ENCODE assay signal across 20 cellular contexts in genomic region chr16:68362952-68363846, GRCh38. TPM values are rescaled to one million over a fixed set of nuclear protein-coding genes. Genes with fewer than 3 reads are reported as not detected.
DNase-seq lines count a peak whose midpoint lies in the region; ATAC-seq, FAIRE-seq and TF ChIP-seq lines count a peak whose summit lies in the region.
"Had no signal": no experiment of that assay in that cellular context is flagged by ENCODE, and none has a peak within 500 bp of the region (broad histone marks: within the 10 kb centered on the region; RNA-seq: fewer than 3 reads in every experiment).

No MANE protein-coding gene starts in this region.

- H3K79me2 ChIP-seq in H1 (ENCODE audit: control insufficient read depth in 1 of 2, insufficient read depth in 2 of 2, low read length in 2 of 2) (no peaks in the 10 kb centered on the region), trophoblast cell (ENCODE audit: control insufficient read depth, insufficient read depth, low read length, poor library complexity) (no peaks in the 10 kb centered on the region)

- peaks cover 32% of the 10 kb centered on the region for H3K4me1 ChIP-seq in NT2/D1 (ENCODE audit: insufficient read depth, insufficient read length)
- peaks cover 0 to 3% (median 3%) of the 10 kb centered on the region in 4 experiments; a peak in 2 of 7 replicates for H3K4me1 ChIP-seq in H1 (replicated peaks in 1 of 4; ENCODE audit: control insufficient read depth in 3 of 4, insufficient read depth in 4 of 4, low read length in 3 of 4)
- H3K4me1 ChIP-seq in trophoblast cell (ENCODE audit: control insufficient read depth in 1 of 2, insufficient read depth in 2 of 2, low read length in 2 of 2) = peaks cover 4 to 6% of the 10 kb centered on the region in 2 experiments

- H3K27me3 Mint-ChIP-seq in activated naive CD8-positive, alpha-beta T cell treated with anti-CD3 and anti-CD28 coated beads, Interleukin-2, amount 10 ng/mL, durations not matched to agents 7 days and 5 days = peaks cover 17% of the 10 kb centered on the region
- H3K27me3 Mint-ChIP-seq in activated naive CD8-positive, alpha-beta T cell treated with anti-CD3 and anti-CD28 coated beads for 36 hours = peaks cover 33% of the 10 kb centered on the region
- H3K27me3 Mint-ChIP-seq: CD4-positive, alpha-beta memory T cell had no signal

- H4K91ac ChIP-seq in H1 (replicated peaks; ENCODE audit: insufficient read length, low read length) (no peak overlapping the region), trophoblast cell (ENCODE audit: low read depth, low read length) (no peak overlapping the region)

- H3K27ac ChIP-seq in H1 (ENCODE audit: low read depth, low read length) = no peak overlapping the region
- H3K27ac ChIP-seq in trophoblast cell (ENCODE audit: low read depth, low read length) = no peak overlapping the region
- H3K27ac ChIP-seq: PC-9, RWPE1 had no signal

- H4K8ac ChIP-seq in H1 (ENCODE audit: extremely low read depth, insufficient read depth, low read length) (no peak overlapping the region), trophoblast cell (ENCODE audit: low read depth, low read length) (no peak overlapping the region)

- no peak for TF ChIP-seq CTCF in H1 (IDR thresholded peaks at IDR 0.05; ENCODE audit: control extremely low read depth in 1 of 3, insufficient read depth in 1 of 3, low read depth in 1 of 3, low read length in 3 of 3)

- H3K4me3 ChIP-seq in NT2/D1 (ENCODE audit: insufficient read length, low read depth) (no peak overlapping the region), H1 (ENCODE audit: extremely low read depth in 1 of 4, insufficient read depth in 2 of 4, low read depth in 3 of 4, low read length in 4 of 4) (no peak overlapping the region), trophoblast cell (ENCODE audit: low read depth, low read length) (no peak overlapping the region)
- H3K4me3 ChIP-seq: PC-9 had no signal

- H3K27ac Mint-ChIP-seq in activated naive CD8-positive, alpha-beta T cell treated with anti-CD3 and anti-CD28 coated beads, Interleukin-2, amount 10 ng/mL, durations not matched to agents 7 days and 5 days = no peak overlapping the region
- H3K27ac Mint-ChIP-seq in activated naive CD8-positive, alpha-beta T cell treated with anti-CD3 and anti-CD28 coated beads for 36 hours = no peak overlapping the region
- H3K27ac Mint-ChIP-seq: B cell had no signal

- no peak overlapping the region for H3K56ac ChIP-seq in H1 (replicated peaks; ENCODE audit: insufficient read length, low read depth, low read length)

- no peak overlapping the region for H2BK15ac ChIP-seq in H1 (ENCODE audit: low read length)

- H3K79me1 ChIP-seq in H1 (ENCODE audit: low read depth, low read length) = no peaks in the 10 kb centered on the region
- H3K79me1 ChIP-seq in trophoblast cell (ENCODE audit: low read length) = no peaks in the 10 kb centered on the region

- H2BK12ac ChIP-seq in H1 (ENCODE audit: low read depth, low read length) (no peak overlapping the region), trophoblast cell (ENCODE audit: low read length) (no peak overlapping the region)

- H4K5ac ChIP-seq in H1 (ENCODE audit: insufficient read length, low read depth, low read length) = no peak overlapping the region

- H3K4me3 Mint-ChIP-seq in activated naive CD8-positive, alpha-beta T cell treated with anti-CD3 and anti-CD28 coated beads, Interleukin-2, amount 10 ng/mL, durations not matched to agents 7 days and 5 days = no peak overlapping the region
- H3K4me3 Mint-ChIP-seq in activated naive CD8-positive, alpha-beta T cell treated with anti-CD3 and anti-CD28 coated beads for 36 hours = no peak overlapping the region
- H3K4me3 Mint-ChIP-seq: B cell; CD4-positive, alpha-beta memory T cell had no signal

- no peaks in the 10 kb centered on the region for H3K9me3 ChIP-seq in NT2/D1 (ENCODE audit: insufficient read depth, low read length)
- H3K9me3 ChIP-seq in H1 (ENCODE audit: insufficient read depth in 2 of 2, low read depth in 1 of 2, low read length in 1 of 2) = no peaks in the 10 kb centered on the region
- H3K9me3 ChIP-seq in trophoblast cell (ENCODE audit: insufficient read depth, low read depth, low read length) = peaks cover 4% of the 10 kb centered on the region

- no peaks in the 10 kb centered on the region for H3K9me3 Mint-ChIP-seq in activated naive CD8-positive, alpha-beta T cell treated with anti-CD3 and anti-CD28 coated beads, Interleukin-2, amount 10 ng/mL, durations not matched to agents 7 days and 5 days
- H3K9me3 Mint-ChIP-seq in activated naive CD8-positive, alpha-beta T cell treated with anti-CD3 and anti-CD28 coated beads for 36 hours = no peaks in the 10 kb centered on the region
- H3K9me3 Mint-ChIP-seq: CD4-positive, alpha-beta memory T cell had no signal

- H2AK5ac ChIP-seq in H1 (ENCODE audit: low read depth, low read length) = no peak overlapping the region
- no peak overlapping the region for H2AK5ac ChIP-seq in trophoblast cell (ENCODE audit: low read length)

- no peaks in the 10 kb centered on the region for H3K23me2 ChIP-seq in H1 (ENCODE audit: low read depth, low read length)

- 87% methylated on average over 21 of the region's 21 CpGs; no CpG with 5 or more reads in 1 of the 2 experiments for WGBS in H1 (ENCODE audit: extremely low coverage in 1 of 2, insufficient coverage in 1 of 2, insufficient read length in 1 of 2, insufficient replicate concordance in 2 of 2, low coverage in 1 of 2, low lambda C conversion rate in 2 of 2, missing lambda C conversion rate in 1 of 2), 2 experiments
- no CpG with 5 or more reads among the region's 21 CpGs for WGBS in trophoblast cell (ENCODE audit: extremely low coverage, insufficient coverage, insufficient read length)

- peak overlapping the region; percentile 26 for H3K9ac ChIP-seq in NT2/D1 (ENCODE audit: insufficient read length, low read depth)
- no peak overlapping the region for H3K9ac ChIP-seq in H1 (replicated peaks in 1 of 4; ENCODE audit: extremely low read depth in 1 of 4, low read depth in 3 of 4, low read length in 3 of 4)
- no peak overlapping the region for H3K9ac ChIP-seq in trophoblast cell (ENCODE audit: low read length)

- no peak overlapping the region for H2BK20ac ChIP-seq in H1 (ENCODE audit: low read length)

- no peak for ATAC-seq in activated naive CD8-positive, alpha-beta T cell treated with anti-CD3 and anti-CD28 coated beads, Interleukin-2, amount 10 ng/mL, durations not matched to agents 7 days and 5 days (ENCODE audit: low read depth)
- no peak for ATAC-seq in GM19324 (IDR thresholded peaks at IDR 0.05; ENCODE audit: low FRiP score, unreplicated experiment)

- peak overlapping the region; percentile 9 for H4K12ac ChIP-seq in trophoblast cell (ENCODE audit: low read depth, low read length)

- H3K4ac ChIP-seq in H1 (replicated peaks; ENCODE audit: insufficient read length, low read depth, low read length) = no peak overlapping the region
- H3K4ac ChIP-seq in trophoblast cell (ENCODE audit: low read depth, low read length) = no peak overlapping the region

- H3K36me3 Mint-ChIP-seq in activated naive CD8-positive, alpha-beta T cell treated with anti-CD3 and anti-CD28 coated beads, Interleukin-2, amount 10 ng/mL, durations not matched to agents 7 days and 5 days = peaks cover 9% of the 10 kb centered on the region
- peaks cover 1% of the 10 kb centered on the region for H3K36me3 Mint-ChIP-seq in activated naive CD8-positive, alpha-beta T cell treated with anti-CD3 and anti-CD28 coated beads for 36 hours

- H3K27me3 ChIP-seq in NT2/D1 (ENCODE audit: insufficient read depth, insufficient read length) (no peaks in the 10 kb centered on the region), H1 (replicated peaks in 1 of 4; ENCODE audit: control insufficient read depth in 3 of 4, extremely low read depth in 1 of 4, insufficient read depth in 3 of 4, low read length in 3 of 4) (no peaks in the 10 kb centered on the region), trophoblast cell (ENCODE audit: insufficient read depth, low read length) (no peaks in the 10 kb centered on the region)

- peak; percentile 33 for DNase-seq in activated naive CD8-positive, alpha-beta T cell treated with anti-CD3 and anti-CD28 coated beads, Interleukin-2, amount 10 ng/mL, durations not matched to agents 7 days and 5 days
- no peak for DNase-seq in activated naive CD8-positive, alpha-beta T cell treated with anti-CD3 and anti-CD28 coated beads for 36 hours
- DNase-seq in NT2/D1 (ENCODE audit: low read depth, low spot score) (no peak), H1 (ENCODE audit: low read depth in 1 of 2, low spot score in 2 of 2) (no peak), trophoblast cell (no peak), HTR-8/SVneo (ENCODE audit: insufficient read length, low spot score) (no peak), activated gamma-delta T cell (lab: John Stamatoyannopoulos, UW) (no peak)
- DNase-seq: Calu3, NCI-H1092 treated with DMSO at 0.1 percent for 48 hours, NCI-H1694 treated with DMSO at 0.1 percent for 48 hours, NCI-H2227 treated with DMSO at 0.1 percent for 48 hours, NCI-H510A treated with DMSO at 0.1 percent for 48 hours, NCI-H774, PC-9 had no signal

- peaks cover 29% of the 10 kb centered on the region for H3K36me3 ChIP-seq in NT2/D1 (ENCODE audit: insufficient read depth, insufficient read length, low read length)
- H3K36me3 ChIP-seq in H1 (ENCODE audit: control insufficient read depth in 2 of 4, insufficient read depth in 4 of 4, low read length in 3 of 4) = peaks cover 0 to 5% (median under 1%) of the 10 kb centered on the region in 4 experiments; a peak in 2 of 8 replicates
- H3K36me3 ChIP-seq in trophoblast cell (ENCODE audit: control insufficient read depth in 1 of 2, insufficient read depth in 2 of 2, low read length in 2 of 2) = peaks cover 6 to 9% of the 10 kb centered on the region in 2 experiments

- no peak for TF ChIP-seq POLR2A in H1 (IDR thresholded peaks at IDR 0.05; ENCODE audit: control extremely low read depth in 1 of 2, low read depth in 2 of 2, low read length in 2 of 2)

- TF ChIP-seq EP300 in H1 (IDR thresholded peaks at IDR 0.05; ENCODE audit: borderline replicate concordance in 1 of 2, low read depth in 2 of 2, low read length in 2 of 2) = no peak

- H4K20me1 ChIP-seq in H1 (replicated peaks in 1 of 2; ENCODE audit: control insufficient read depth in 1 of 2, insufficient read depth in 2 of 2, low read length in 2 of 2) = no peaks in the 10 kb centered on the region

- H2BK5ac ChIP-seq in H1 (ENCODE audit: low read depth, low read length) (no peak overlapping the region), trophoblast cell (ENCODE audit: low read depth, low read length, poor library complexity) (no peak overlapping the region)

- FAIRE-seq in H1 (lab: Jason Lieb, UNC) (no peak), HTR-8/SVneo (lab: Jason Lieb, UNC) (no peak)
- FAIRE-seq: GM12892, H54 had no signal

- H3K18ac ChIP-seq in H1 (ENCODE audit: extremely low read depth, low read length) (no peak overlapping the region), trophoblast cell (ENCODE audit: low read length) (no peak overlapping the region)

- H3K4me1 Mint-ChIP-seq in activated naive CD8-positive, alpha-beta T cell treated with anti-CD3 and anti-CD28 coated beads, Interleukin-2, amount 10 ng/mL, durations not matched to agents 7 days and 5 days = peaks cover 13% of the 10 kb centered on the region
- H3K4me1 Mint-ChIP-seq in activated naive CD8-positive, alpha-beta T cell treated with anti-CD3 and anti-CD28 coated beads for 36 hours = peaks cover 7% of the 10 kb centered on the region

- TF ChIP-seq RAD21 in H1 (IDR thresholded peaks at IDR 0.05 in 1 of 2, conservative IDR thresholded peaks at IDR 0.05 in 1 of 2; ENCODE audit: low read depth in 2 of 2, low read length in 2 of 2) = no peak

- H2BK120ac ChIP-seq in H1 (replicated peaks; ENCODE audit: low read depth, low read length) = no peak overlapping the region
- H2BK120ac ChIP-seq in trophoblast cell (ENCODE audit: insufficient read depth, low read length, poor library complexity) = no peak overlapping the region

- H3K4me2 ChIP-seq in H1 (ENCODE audit: insufficient read depth in 1 of 2, low read depth in 2 of 2, low read length in 2 of 2) (no peak overlapping the region), trophoblast cell (ENCODE audit: low read length) (no peak overlapping the region)
- H3K4me2 ChIP-seq: PC-9 had no signal

- CTCF ChIA-PET in H1 (lab: Charles Lee; ENCODE audit: partially characterized antibody) = interaction anchor here (0.5 to 14.3 kb wide), 23 partner anchors 8 to 458 kb away, joined by 3 to 221 read pairs (median 5); partner anchors contain the start of genes PLA2G15, SLC7A6 and SMPD3

- H3K23ac ChIP-seq in H1 (ENCODE audit: insufficient read length) (no peak overlapping the region), trophoblast cell (ENCODE audit: low read length) (no peak overlapping the region)

- H2AFZ ChIP-seq in H1 (ENCODE audit: low read length) (no peak overlapping the region), trophoblast cell (ENCODE audit: insufficient read depth, low read length, poor library complexity) (no peak overlapping the region)
- H2AFZ ChIP-seq: PC-9 had no signal

- POLR2A ChIA-PET in activated naive CD8-positive, alpha-beta T cell treated with anti-CD3 and anti-CD28 coated beads, Interleukin-2, amount 10 ng/mL, durations not matched to agents 7 days and 5 days (lab: Charles Lee) = interaction anchor here (2.1 kb wide), 1 partner anchor 8 kb away, joined by 7 read pairs; no protein-coding TSS in a partner anchor
- POLR2A ChIA-PET in H1 (lab: Charles Lee; ENCODE audit: partially characterized antibody) = interaction anchor here (0.6 to 3.1 kb wide), 8 partner anchors 9 to 59 kb away, joined by 3 to 9 read pairs (median 4); partner anchors contain the start of genes PRMT7 and SLC7A6OS

- H3K14ac ChIP-seq in H1 (ENCODE audit: insufficient read length) = no peak overlapping the region
- H3K14ac ChIP-seq in trophoblast cell (ENCODE audit: low read length) = no peak overlapping the region

RNA-seq across cellular contexts. Expression of gene PRMT7, which starts 52.4 kb away (rescaled TPM):
- total RNA-seq in activated naive CD8-positive, alpha-beta T cell treated with anti-CD3 and anti-CD28 coated beads, Interleukin-2, amount 10 ng/mL, durations not matched to agents 7 days and 5 days = 10 to 100 TPM; 85.7 to 87.3 TPM
- total RNA-seq in activated naive CD8-positive, alpha-beta T cell treated with anti-CD3 and anti-CD28 coated beads for 36 hours = 10 to 100 TPM; 68.9 to 72.0 TPM
- 48.2 and 48.7 TPM in 2 replicates for total RNA-seq in H1 (2021; fragmentation: NEBNext Ultra II Directional; extraction: Animal tissue kit (Norgen Biotek cat#: 25700))
- 49.3 and 67.4 TPM in 2 replicates for polyA plus RNA-seq in H1 (2011; rRNA removed)
- polyA plus RNA-seq in H1 (2011; cell fraction: cytosol; rRNA removed) = 70.2 TPM
- polyA plus RNA-seq in H1 (2011; cell fraction: nucleus; rRNA removed) = 200 TPM
- 48.4 to 57.0 TPM (median 53.5 TPM) in 4 replicates for polyA plus RNA-seq in H1 (2012, experiment 1 of 2)
- polyA plus RNA-seq in H1 (2012, experiment 2 of 2) = 53.6 TPM
- 37.0 TPM for polyA plus RNA-seq in H1 (2013, experiment 1 of 2)
- 33.0 TPM for polyA plus RNA-seq in H1 (2013, experiment 2 of 2)
- polyA minus RNA-seq in H1 (2011; rRNA and poly(A)+ RNA removed) = 65.7 and 68.2 TPM in 2 replicates
- 44.0 TPM for polyA minus RNA-seq in H1 (2011; cell fraction: cytosol; rRNA and poly(A)+ RNA removed)
- 57.0 TPM for polyA minus RNA-seq in H1 (2011; cell fraction: nucleus; rRNA and poly(A)+ RNA removed)
- polyA plus RNA-seq in trophoblast cell (2013) = 32.7 and 33.3 TPM in 2 replicates

RNA-seq across cellular contexts. Expression of gene SLC7A6OS, which starts 52.5 kb away (rescaled TPM):
- total RNA-seq in activated naive CD8-positive, alpha-beta T cell treated with anti-CD3 and anti-CD28 coated beads, Interleukin-2, amount 10 ng/mL, durations not matched to agents 7 days and 5 days = 10 to 100 TPM; 38.2 to 44.4 TPM
- total RNA-seq in activated naive CD8-positive, alpha-beta T cell treated with anti-CD3 and anti-CD28 coated beads for 36 hours = 10 to 100 TPM; 23.0 to 23.3 TPM
- total RNA-seq in H1 (2021; fragmentation: NEBNext Ultra II Directional; extraction: Animal tissue kit (Norgen Biotek cat#: 25700)) = 16.4 and 21.3 TPM in 2 replicates
- 7.3 and 7.6 TPM in 2 replicates for polyA plus RNA-seq in H1 (2011; rRNA removed)
- 12.4 TPM for polyA plus RNA-seq in H1 (2011; cell fraction: cytosol; rRNA removed)
- 15.3 TPM for polyA plus RNA-seq in H1 (2011; cell fraction: nucleus; rRNA removed)
- 9.3 to 16.0 TPM (median 12.7 TPM) in 4 replicates for polyA plus RNA-seq in H1 (2012, experiment 1 of 2)
- polyA plus RNA-seq in H1 (2012, experiment 2 of 2) = 3.8 TPM
- 10.4 TPM for polyA plus RNA-seq in H1 (2013, experiment 1 of 2)
- 9.0 TPM for polyA plus RNA-seq in H1 (2013, experiment 2 of 2)
- 10.2 and 11.4 TPM in 2 replicates for polyA minus RNA-seq in H1 (2011; rRNA and poly(A)+ RNA removed)
- 6.2 TPM for polyA minus RNA-seq in H1 (2011; cell fraction: cytosol; rRNA and poly(A)+ RNA removed)
- polyA minus RNA-seq in H1 (2011; cell fraction: nucleus; rRNA and poly(A)+ RNA removed) = 18.8 TPM
- polyA plus RNA-seq in trophoblast cell (2013) = 8.8 and 9.9 TPM in 2 replicates
